Comparison of ENCODE assay signal across 1 cellular context in the genomic region with DNA sequence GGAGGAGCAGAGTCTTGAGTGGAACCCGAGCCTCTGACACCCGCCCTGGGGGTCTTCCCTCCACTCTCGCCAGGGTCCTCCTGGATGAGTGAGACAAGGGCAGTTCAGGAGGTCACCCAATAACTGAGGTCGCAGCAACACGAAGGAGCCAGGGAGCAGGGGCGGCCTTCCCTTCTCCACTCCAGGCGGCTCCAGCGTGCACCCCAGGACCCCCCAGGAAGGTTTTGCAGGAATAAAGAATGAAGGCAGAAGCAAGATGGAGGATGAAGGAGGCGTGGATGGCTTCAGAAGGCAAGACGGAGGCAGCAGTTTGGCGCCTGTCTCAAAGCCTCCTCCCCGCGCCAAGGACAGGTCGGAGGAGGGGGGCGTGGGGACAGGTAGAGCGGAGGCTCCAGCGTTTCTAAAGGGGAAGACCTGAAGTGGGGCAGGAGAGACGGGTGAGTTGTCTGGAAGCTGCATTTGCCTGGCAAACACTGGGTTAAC.
TF ChIP-seq lines count a peak whose summit lies in the region.

No MANE protein-coding gene starts in this region.

TF ChIP-seq in HepG2, 621 proteins besides CTCF, POLR2A, EP300 and RAD21 (continued from another document):
- TF ChIP-seq, protein P1, sequence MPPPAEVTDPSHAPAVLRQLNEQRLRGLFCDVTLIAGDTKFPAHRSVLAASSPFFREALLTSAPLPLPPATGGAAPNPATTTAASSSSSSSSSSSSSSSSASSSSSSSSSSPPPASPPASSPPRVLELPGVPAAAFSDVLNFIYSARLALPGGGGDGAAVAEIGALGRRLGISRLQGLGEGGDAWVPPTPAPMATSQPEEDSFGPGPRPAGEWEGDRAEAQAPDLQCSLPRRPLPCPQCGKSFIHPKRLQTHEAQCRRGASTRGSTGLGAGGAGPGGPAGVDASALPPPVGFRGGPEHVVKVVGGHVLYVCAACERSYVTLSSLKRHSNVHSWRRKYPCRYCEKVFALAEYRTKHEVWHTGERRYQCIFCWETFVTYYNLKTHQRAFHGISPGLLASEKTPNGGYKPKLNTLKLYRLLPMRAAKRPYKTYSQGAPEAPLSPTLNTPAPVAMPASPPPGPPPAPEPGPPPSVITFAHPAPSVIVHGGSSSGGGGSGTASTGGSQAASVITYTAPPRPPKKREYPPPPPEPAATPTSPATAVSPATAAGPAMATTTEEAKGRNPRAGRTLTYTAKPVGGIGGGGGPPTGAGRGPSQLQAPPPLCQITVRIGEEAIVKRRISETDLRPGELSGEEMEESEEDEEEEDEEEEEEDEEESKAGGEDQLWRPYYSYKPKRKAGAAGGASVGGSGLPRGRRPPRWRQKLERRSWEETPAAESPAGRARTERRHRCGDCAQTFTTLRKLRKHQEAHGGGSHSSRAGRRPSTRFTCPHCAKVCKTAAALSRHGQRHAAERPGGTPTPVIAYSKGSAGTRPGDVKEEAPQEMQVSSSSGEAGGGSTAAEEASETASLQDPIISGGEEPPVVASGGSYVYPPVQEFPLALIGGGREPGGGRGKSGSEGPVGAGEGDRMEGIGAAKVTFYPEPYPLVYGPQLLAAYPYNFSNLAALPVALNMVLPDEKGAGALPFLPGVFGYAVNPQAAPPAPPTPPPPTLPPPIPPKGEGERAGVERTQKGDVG (CRISPR knock-in tag; IDR thresholded peaks at IDR 0.05; ENCODE audit: borderline replicate concordance): no peak
- TF ChIP-seq MED8 (CRISPR knock-in tag; IDR thresholded peaks at IDR 0.05; ENCODE audit: insufficient replicate concordance) (no peak), YEATS4 (CRISPR knock-in tag; IDR thresholded peaks at IDR 0.05; ENCODE audit: borderline replicate concordance) (no peak), ZBTB8A (CRISPR knock-in tag; IDR thresholded peaks at IDR 0.05; ENCODE audit: borderline replicate concordance, low read depth) (no peak), ZNF550 (CRISPR knock-in tag; IDR thresholded peaks at IDR 0.05; ENCODE audit: borderline replicate concordance) (no peak), CENPT (CRISPR knock-in tag; IDR thresholded peaks at IDR 0.05; ENCODE audit: low read depth) (no peak), SIN3A (IDR thresholded peaks at IDR 0.05; ENCODE audit: borderline replicate concordance, low read depth, low read length) (no peak), HNRNPK (IDR thresholded peaks at IDR 0.05; ENCODE audit: low read depth, low read length, poor library complexity, severe bottlenecking) (no peak), ZSCAN30 (CRISPR knock-in tag; IDR thresholded peaks at IDR 0.05) (no peak), ZSCAN25 (CRISPR knock-in tag; IDR thresholded peaks at IDR 0.05) (no peak), ZNF530 (CRISPR knock-in tag; IDR thresholded peaks at IDR 0.05; ENCODE audit: low read depth) (no peak), RFX5 (IDR thresholded peaks at IDR 0.05; ENCODE audit: low read depth, low read length) (no peak), CHCHD3 (CRISPR knock-in tag; IDR thresholded peaks at IDR 0.05) (peak; percentile 8; the same call in 1 of the 2 replicates), ZNF780A (CRISPR knock-in tag; IDR thresholded peaks at IDR 0.05) (0 out of 2 replicates have a peak, but pooled peaks have one; percentile 10), ZNF777 (CRISPR knock-in tag; IDR thresholded peaks at IDR 0.05) (no peak), FOXO1 (CRISPR knock-in tag; IDR thresholded peaks at IDR 0.05) (0 out of 2 replicates have a peak, but pooled peaks have one; percentile 30)
- TF ChIP-seq, protein P2, sequence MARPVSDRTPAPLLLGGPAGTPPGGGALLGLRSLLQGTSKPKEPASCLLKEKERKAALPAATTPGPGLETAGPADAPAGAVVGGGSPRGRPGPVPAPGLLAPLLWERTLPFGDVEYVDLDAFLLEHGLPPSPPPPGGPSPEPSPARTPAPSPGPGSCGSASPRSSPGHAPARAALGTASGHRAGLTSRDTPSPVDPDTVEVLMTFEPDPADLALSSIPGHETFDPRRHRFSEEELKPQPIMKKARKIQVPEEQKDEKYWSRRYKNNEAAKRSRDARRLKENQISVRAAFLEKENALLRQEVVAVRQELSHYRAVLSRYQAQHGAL (CRISPR knock-in tag; IDR thresholded peaks at IDR 0.05; ENCODE audit: not compliant biosample characterization): no peak
- TF ChIP-seq, protein P3, sequence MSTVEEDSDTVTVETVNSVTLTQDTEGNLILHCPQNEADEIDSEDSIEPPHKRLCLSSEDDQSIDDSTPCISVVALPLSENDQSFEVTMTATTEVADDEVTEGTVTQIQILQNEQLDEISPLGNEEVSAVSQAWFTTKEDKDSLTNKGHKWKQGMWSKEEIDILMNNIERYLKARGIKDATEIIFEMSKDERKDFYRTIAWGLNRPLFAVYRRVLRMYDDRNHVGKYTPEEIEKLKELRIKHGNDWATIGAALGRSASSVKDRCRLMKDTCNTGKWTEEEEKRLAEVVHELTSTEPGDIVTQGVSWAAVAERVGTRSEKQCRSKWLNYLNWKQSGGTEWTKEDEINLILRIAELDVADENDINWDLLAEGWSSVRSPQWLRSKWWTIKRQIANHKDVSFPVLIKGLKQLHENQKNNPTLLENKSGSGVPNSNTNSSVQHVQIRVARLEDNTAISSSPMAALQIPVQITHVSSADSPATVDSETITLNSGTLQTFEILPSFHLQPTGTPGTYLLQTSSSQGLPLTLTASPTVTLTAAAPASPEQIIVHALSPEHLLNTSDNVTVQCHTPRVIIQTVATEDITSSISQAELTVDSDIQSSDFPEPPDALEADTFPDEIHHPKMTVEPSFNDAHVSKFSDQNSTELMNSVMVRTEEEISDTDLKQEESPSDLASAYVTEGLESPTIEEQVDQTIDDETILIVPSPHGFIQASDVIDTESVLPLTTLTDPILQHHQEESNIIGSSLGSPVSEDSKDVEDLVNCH (CRISPR knock-in tag; IDR thresholded peaks at IDR 0.05): no peak
- TF ChIP-seq, protein P4, sequence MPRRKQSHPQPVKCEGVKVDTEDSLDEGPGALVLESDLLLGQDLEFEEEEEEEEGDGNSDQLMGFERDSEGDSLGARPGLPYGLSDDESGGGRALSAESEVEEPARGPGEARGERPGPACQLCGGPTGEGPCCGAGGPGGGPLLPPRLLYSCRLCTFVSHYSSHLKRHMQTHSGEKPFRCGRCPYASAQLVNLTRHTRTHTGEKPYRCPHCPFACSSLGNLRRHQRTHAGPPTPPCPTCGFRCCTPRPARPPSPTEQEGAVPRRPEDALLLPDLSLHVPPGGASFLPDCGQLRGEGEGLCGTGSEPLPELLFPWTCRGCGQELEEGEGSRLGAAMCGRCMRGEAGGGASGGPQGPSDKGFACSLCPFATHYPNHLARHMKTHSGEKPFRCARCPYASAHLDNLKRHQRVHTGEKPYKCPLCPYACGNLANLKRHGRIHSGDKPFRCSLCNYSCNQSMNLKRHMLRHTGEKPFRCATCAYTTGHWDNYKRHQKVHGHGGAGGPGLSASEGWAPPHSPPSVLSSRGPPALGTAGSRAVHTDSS (CRISPR knock-in tag; conservative IDR thresholded peaks at IDR 0.05): no peak
- TF ChIP-seq, protein P5, sequence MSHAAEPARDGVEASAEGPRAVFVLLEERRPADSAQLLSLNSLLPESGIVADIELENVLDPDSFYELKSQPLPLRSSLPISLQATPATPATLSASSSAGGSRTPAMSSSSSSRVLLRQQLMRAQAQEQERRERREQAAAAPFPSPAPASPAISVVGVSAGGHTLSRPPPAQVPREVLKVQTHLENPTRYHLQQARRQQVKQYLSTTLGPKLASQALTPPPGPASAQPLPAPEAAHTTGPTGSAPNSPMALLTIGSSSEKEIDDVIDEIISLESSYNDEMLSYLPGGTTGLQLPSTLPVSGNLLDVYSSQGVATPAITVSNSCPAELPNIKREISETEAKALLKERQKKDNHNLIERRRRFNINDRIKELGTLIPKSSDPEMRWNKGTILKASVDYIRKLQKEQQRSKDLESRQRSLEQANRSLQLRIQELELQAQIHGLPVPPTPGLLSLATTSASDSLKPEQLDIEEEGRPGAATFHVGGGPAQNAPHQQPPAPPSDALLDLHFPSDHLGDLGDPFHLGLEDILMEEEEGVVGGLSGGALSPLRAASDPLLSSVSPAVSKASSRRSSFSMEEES (CRISPR knock-in tag; IDR thresholded peaks at IDR 0.05): no peak
- TF ChIP-seq, protein P6, sequence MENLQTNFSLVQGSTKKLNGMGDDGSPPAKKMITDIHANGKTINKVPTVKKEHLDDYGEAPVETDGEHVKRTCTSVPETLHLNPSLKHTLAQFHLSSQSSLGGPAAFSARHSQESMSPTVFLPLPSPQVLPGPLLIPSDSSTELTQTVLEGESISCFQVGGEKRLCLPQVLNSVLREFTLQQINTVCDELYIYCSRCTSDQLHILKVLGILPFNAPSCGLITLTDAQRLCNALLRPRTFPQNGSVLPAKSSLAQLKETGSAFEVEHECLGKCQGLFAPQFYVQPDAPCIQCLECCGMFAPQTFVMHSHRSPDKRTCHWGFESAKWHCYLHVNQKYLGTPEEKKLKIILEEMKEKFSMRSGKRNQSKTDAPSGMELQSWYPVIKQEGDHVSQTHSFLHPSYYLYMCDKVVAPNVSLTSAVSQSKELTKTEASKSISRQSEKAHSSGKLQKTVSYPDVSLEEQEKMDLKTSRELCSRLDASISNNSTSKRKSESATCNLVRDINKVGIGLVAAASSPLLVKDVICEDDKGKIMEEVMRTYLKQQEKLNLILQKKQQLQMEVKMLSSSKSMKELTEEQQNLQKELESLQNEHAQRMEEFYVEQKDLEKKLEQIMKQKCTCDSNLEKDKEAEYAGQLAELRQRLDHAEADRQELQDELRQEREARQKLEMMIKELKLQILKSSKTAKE (CRISPR knock-in tag; IDR thresholded peaks at IDR 0.05; ENCODE audit: borderline replicate concordance): no peak
- TF ChIP-seq, protein P7, sequence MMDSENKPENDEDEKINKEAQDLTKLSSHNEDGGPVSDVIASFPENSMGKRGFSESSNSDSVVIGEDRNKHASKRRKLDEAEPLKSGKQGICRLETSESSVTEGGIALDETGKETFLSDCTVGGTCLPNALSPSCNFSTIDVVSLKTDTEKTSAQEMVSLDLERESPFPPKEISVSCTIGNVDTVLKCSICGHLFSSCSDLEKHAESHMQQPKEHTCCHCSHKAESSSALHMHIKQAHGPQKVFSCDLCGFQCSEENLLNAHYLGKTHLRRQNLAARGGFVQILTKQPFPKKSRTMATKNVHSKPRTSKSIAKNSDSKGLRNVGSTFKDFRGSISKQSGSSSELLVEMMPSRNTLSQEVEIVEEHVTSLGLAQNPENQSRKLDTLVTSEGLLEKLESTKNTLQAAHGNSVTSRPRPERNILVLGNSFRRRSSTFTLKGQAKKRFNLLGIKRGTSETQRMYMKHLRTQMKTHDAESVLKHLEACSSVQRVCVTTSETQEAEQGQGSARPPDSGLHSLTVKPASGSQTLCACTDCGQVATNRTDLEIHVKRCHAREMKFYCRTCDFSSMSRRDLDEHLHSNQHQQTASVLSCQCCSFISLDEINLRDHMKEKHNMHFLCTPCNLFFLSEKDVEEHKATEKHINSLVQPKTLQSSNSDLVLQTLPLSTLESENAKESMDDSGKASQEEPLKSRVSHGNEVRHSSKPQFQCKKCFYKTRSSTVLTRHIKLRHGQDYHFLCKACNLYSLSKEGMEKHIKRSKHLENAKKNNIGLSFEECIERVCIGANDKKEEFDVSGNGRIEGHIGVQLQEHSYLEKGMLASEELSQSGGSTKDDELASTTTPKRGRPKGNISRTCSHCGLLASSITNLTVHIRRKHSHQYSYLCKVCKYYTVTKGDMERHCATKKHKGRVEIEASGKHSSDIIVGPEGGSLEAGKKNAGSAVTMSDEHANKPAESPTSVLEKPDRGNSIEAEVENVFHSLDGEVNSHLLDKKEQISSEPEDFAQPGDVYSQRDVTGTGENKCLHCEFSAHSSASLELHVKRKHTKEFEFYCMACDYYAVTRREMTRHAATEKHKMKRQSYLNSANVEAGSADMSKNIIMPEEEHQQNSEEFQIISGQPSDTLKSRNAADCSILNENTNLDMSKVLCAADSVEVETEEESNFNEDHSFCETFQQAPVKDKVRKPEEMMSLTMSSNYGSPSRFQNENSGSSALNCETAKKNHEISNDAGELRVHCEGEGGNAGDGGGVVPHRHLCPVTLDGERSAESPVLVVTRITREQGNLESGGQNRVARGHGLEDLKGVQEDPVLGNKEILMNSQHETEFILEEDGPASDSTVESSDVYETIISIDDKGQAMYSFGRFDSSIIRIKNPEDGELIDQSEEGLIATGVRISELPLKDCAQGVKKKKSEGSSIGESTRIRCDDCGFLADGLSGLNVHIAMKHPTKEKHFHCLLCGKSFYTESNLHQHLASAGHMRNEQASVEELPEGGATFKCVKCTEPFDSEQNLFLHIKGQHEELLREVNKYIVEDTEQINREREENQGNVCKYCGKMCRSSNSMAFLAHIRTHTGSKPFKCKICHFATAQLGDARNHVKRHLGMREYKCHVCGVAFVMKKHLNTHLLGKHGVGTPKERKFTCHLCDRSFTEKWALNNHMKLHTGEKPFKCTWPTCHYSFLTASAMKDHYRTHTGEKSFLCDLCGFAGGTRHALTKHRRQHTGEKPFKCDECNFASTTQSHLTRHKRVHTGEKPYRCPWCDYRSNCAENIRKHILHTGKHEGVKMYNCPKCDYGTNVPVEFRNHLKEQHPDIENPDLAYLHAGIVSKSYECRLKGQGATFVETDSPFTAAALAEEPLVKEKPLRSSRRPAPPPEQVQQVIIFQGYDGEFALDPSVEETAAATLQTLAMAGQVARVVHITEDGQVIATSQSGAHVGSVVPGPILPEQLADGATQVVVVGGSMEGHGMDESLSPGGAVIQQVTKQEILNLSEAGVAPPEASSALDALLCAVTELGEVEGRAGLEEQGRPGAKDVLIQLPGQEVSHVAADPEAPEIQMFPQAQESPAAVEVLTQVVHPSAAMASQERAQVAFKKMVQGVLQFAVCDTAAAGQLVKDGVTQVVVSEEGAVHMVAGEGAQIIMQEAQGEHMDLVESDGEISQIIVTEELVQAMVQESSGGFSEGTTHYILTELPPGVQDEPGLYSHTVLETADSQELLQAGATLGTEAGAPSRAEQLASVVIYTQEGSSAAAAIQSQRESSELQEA (CRISPR knock-in tag; IDR thresholded peaks at IDR 0.05; ENCODE audit: not compliant biosample characterization): no peak
